Comparison of ENCODE assay signal across 25 cellular contexts in genomic region chr20:57616143-57616951, GRCh38. TPM values are rescaled to one million over a fixed set of nuclear protein-coding genes. Genes with fewer than 3 reads are reported as not detected.
DNase-seq lines count a peak whose midpoint lies in the region; ATAC-seq and TF ChIP-seq lines count a peak whose summit lies in the region.
"Had no signal": no experiment of that assay in that cellular context is flagged by ENCODE, and none has a peak within 500 bp of the region (broad histone marks: within the 10 kb centered on the region; RNA-seq: fewer than 3 reads in every experiment).

No MANE protein-coding gene starts in this region.

- H3K9me3 ChIP-seq in left ventricle myocardium inferior (replicated peaks) (no peaks in the 10 kb centered on the region), MM.1S (replicated peaks; ENCODE audit: insufficient read depth, low read length) (no peaks in the 10 kb centered on the region)
- H3K9me3 ChIP-seq: body of pancreas, Peyer's patch, testis had no signal

- peaks cover 47 to 48% of the 10 kb centered on the region in 2 donors for H3K4me1 Mint-ChIP-seq in natural killer cell
- H3K4me1 Mint-ChIP-seq in natural killer cell treated with Interleukin-12 subunit alpha and Interleukin-12 subunit beta and Interleukin-15 and Interleukin-18, amount 100 ng/mL, for 72 hours (ENCODE audit: low read depth in 2 of 2), result peaks cover 40 to 44% of the 10 kb centered on the region in 2 donors
- peaks cover 42% of the 10 kb centered on the region for H3K4me1 Mint-ChIP-seq in central memory CD8-positive, alpha-beta T cell
- H3K4me1 Mint-ChIP-seq in naive B cell, result peaks cover 34 to 54% (median 48%) of the 10 kb centered on the region in 3 donors

- H3K27ac ChIP-seq in left ventricle myocardium inferior (replicated peaks), result no peak overlapping the region
- H3K27ac ChIP-seq in MM.1S (ENCODE audit: low read length), result no peak overlapping the region
- H3K27ac ChIP-seq: body of pancreas, Peyer's patch, testis, WERI-Rb-1 had no signal

- DNase-seq in natural killer cell (peak; percentile 14), naive B cell (no peak), NCI-H1105 treated with DMSO at 0.1 percent for 48 hours (lab: John Stamatoyannopoulos, UW) (no peak), left ventricle myocardium inferior (no peak), MM.1S (no peak)
- no peak for DNase-seq in natural killer cell treated with Interleukin-12 subunit alpha and Interleukin-12 subunit beta and Interleukin-15 and Interleukin-18, amount 100 ng/mL, for 72 hours (ENCODE audit: low spot score)
- DNase-seq in central memory CD8-positive, alpha-beta T cell (ENCODE audit: low spot score in 2 of 2), result no peak
- DNase-seq: activated CD4-positive, alpha-beta T cell treated with anti-CD3 and anti-CD28 coated beads, Interleukin-2, amount 50 U/mL, for 4 hours; body of pancreas; DMS79 treated with DMSO at 0.1 percent for 48 hours; left ventricle myocardium superior; NCI-H2081 treated with DMSO at 0.1 percent for 48 hours; NCI-H446; retina; stimulated activated CD4-positive, alpha-beta T cell treated with anti-CD3 and anti-CD28 coated beads, Interleukin-15, amount 100 ng/mL, for 24 hours; T-helper 2 cell; testis; WERI-Rb-1 had no signal

- peak overlapping the region in 1 of 2 donors; percentile 97 for H3K27ac Mint-ChIP-seq in natural killer cell
- H3K27ac Mint-ChIP-seq in natural killer cell treated with Interleukin-12 subunit alpha and Interleukin-12 subunit beta and Interleukin-15 and Interleukin-18, amount 100 ng/mL, for 72 hours, result peak overlapping the region in 1 of 2 donors; percentile 91
- H3K27ac Mint-ChIP-seq in central memory CD8-positive, alpha-beta T cell (ENCODE audit: low read depth), result peak overlapping the region; percentile 95
- peak overlapping the region in 5 of 6 donors; percentile 26 to 99 (median 60) for H3K27ac Mint-ChIP-seq in naive B cell
- H3K27ac Mint-ChIP-seq: activated T-cell treated with anti-CD3 and anti-CD28 coated beads, Interleukin-2, amount 50 U/mL, for 72 hours had no signal

- H2AFZ ChIP-seq in MM.1S (ENCODE audit: low read length), result no peak overlapping the region

- intact Hi-C loops in natural killer cell (cut with micrococcal nuclease), result no loop called here
- intact Hi-C loops in left ventricle myocardium inferior (cut with micrococcal nuclease), result no loop called here

- no peak overlapping the region for H3K9ac ChIP-seq in MM.1S (ENCODE audit: low read length)

- H3K4me1 ChIP-seq in left ventricle myocardium inferior (peaks cover 10% of the 10 kb centered on the region), MM.1S (ENCODE audit: low read length) (peaks cover 16% of the 10 kb centered on the region)
- H3K4me1 ChIP-seq: body of pancreas, testis had no signal

- H3K27me3 Mint-ChIP-seq in natural killer cell (ENCODE audit: low read depth in 2 of 2), result no peaks in the 10 kb centered on the region
- no peaks in the 10 kb centered on the region for H3K27me3 Mint-ChIP-seq in natural killer cell treated with Interleukin-12 subunit alpha and Interleukin-12 subunit beta and Interleukin-15 and Interleukin-18, amount 100 ng/mL, for 72 hours
- no peaks in the 10 kb centered on the region for H3K27me3 Mint-ChIP-seq in central memory CD8-positive, alpha-beta T cell
- H3K27me3 Mint-ChIP-seq in naive B cell, result no peaks in the 10 kb centered on the region

- peaks cover 57% of the 10 kb centered on the region for H3K27me3 ChIP-seq in left ventricle myocardium inferior (ENCODE audit: low read depth)
- no peaks in the 10 kb centered on the region for H3K27me3 ChIP-seq in MM.1S (replicated peaks; ENCODE audit: insufficient read depth, low read length)
- H3K27me3 ChIP-seq: body of pancreas, Peyer's patch, testis had no signal

- no peaks in the 10 kb centered on the region for H3K36me3 ChIP-seq in left ventricle myocardium inferior
- H3K36me3 ChIP-seq in MM.1S (replicated peaks; ENCODE audit: insufficient read depth, low read length), result peaks cover 24% of the 10 kb centered on the region
- H3K36me3 ChIP-seq: Peyer's patch, WERI-Rb-1 had no signal

- H4K20me1 ChIP-seq in MM.1S (ENCODE audit: insufficient read depth, low read length), result no peaks in the 10 kb centered on the region

- no peak overlapping the region for H3K4me3 Mint-ChIP-seq in natural killer cell
- H3K4me3 Mint-ChIP-seq in natural killer cell treated with Interleukin-12 subunit alpha and Interleukin-12 subunit beta and Interleukin-15 and Interleukin-18, amount 100 ng/mL, for 72 hours, result no peak overlapping the region
- peak overlapping the region; percentile 80 for H3K4me3 Mint-ChIP-seq in central memory CD8-positive, alpha-beta T cell
- no peak overlapping the region for H3K4me3 Mint-ChIP-seq in naive B cell
- H3K4me3 Mint-ChIP-seq: activated T-cell treated with anti-CD3 and anti-CD28 coated beads, Interleukin-2, amount 50 U/mL, for 72 hours had no signal

- H3F3A ChIP-seq in MM.1S (ENCODE audit: insufficient read depth, low read length), result peaks cover 37% of the 10 kb centered on the region

- no peaks in the 10 kb centered on the region for H3K9me3 Mint-ChIP-seq in natural killer cell
- no peaks in the 10 kb centered on the region for H3K9me3 Mint-ChIP-seq in natural killer cell treated with Interleukin-12 subunit alpha and Interleukin-12 subunit beta and Interleukin-15 and Interleukin-18, amount 100 ng/mL, for 72 hours
- H3K9me3 Mint-ChIP-seq in central memory CD8-positive, alpha-beta T cell, result no peaks in the 10 kb centered on the region
- H3K9me3 Mint-ChIP-seq in naive B cell, result no peaks in the 10 kb centered on the region
- H3K9me3 Mint-ChIP-seq: activated naive CD4-positive, alpha-beta T cell treated with anti-CD3 and anti-CD28 coated beads, Interleukin-2, amount 50 U/mL, for 72 hours; activated T-cell treated with anti-CD3 and anti-CD28 coated beads, Interleukin-2, amount 50 U/mL, for 72 hours had no signal

- H3K4me2 ChIP-seq in MM.1S (ENCODE audit: low read depth, low read length), result no peak overlapping the region

- peaks cover 6% of the 10 kb centered on the region for H3K36me3 Mint-ChIP-seq in natural killer cell
- no peaks in the 10 kb centered on the region for H3K36me3 Mint-ChIP-seq in natural killer cell treated with Interleukin-12 subunit alpha and Interleukin-12 subunit beta and Interleukin-15 and Interleukin-18, amount 100 ng/mL, for 72 hours
- H3K36me3 Mint-ChIP-seq in central memory CD8-positive, alpha-beta T cell (ENCODE audit: insufficient read depth), result peaks cover 54% of the 10 kb centered on the region
- H3K36me3 Mint-ChIP-seq in naive B cell, result peaks cover 0 to 15% of the 10 kb centered on the region in 2 donors

- H3K79me2 ChIP-seq in MM.1S (ENCODE audit: low read length), result peaks cover 55% of the 10 kb centered on the region

- TF ChIP-seq CTCF in natural killer cell (IDR thresholded peaks at IDR 0.05) (no peak), left ventricle myocardium inferior (IDR thresholded peaks at IDR 0.05; ENCODE audit: borderline replicate concordance) (no peak), MM.1S (IDR thresholded peaks at IDR 0.05; ENCODE audit: low read length) (no peak)

- ATAC-seq in natural killer cell (no peak), naive B cell (ENCODE audit: low read depth in 2 of 2) (no peak), GM21529 (IDR thresholded peaks at IDR 0.05; ENCODE audit: unreplicated experiment) (no peak)
- ATAC-seq in natural killer cell treated with Interleukin-12 subunit alpha and Interleukin-12 subunit beta and Interleukin-15 and Interleukin-18, amount 100 ng/mL, for 72 hours, result no peak
- ATAC-seq in central memory CD8-positive, alpha-beta T cell (replicated peaks; ENCODE audit: extremely low read depth, poor library complexity, severe bottlenecking), result no peak
- ATAC-seq: activated naive CD4-positive, alpha-beta T cell treated with anti-CD3 and anti-CD28 coated beads, Interleukin-2, amount 50 U/mL, for 72 hours; activated T-cell treated with anti-CD3 and anti-CD28 coated beads, Interleukin-2, amount 50 U/mL, for 72 hours; body of pancreas; K562; left ventricle myocardium superior had no signal

- no peaks in the 10 kb centered on the region for H3K9me2 ChIP-seq in MM.1S (replicated peaks; ENCODE audit: insufficient read depth, low read length)

- H3K4me3 ChIP-seq in left ventricle myocardium inferior (no peak overlapping the region), MM.1S (ENCODE audit: low read length) (no peak overlapping the region)
- H3K4me3 ChIP-seq: body of pancreas, K562, Peyer's patch, testis had no signal

RNA-seq across cellular contexts. Expression of gene ZBP1, which starts 3.9 kb away (rescaled TPM):
- total RNA-seq in natural killer cell (10 to 100 TPM; 95.4 to 99.7 (median 97.8) TPM), left ventricle myocardium inferior (not detected)
- 1 to 10 TPM; 4.8 to 4.9 TPM for total RNA-seq in natural killer cell treated with Interleukin-12 subunit alpha and Interleukin-12 subunit beta and Interleukin-15 and Interleukin-18, amount 100 ng/mL, for 72 hours
- polyA plus RNA-seq in naive B cell (ENCODE audit: low read depth in 6 of 6), result 10 to 100 TPM in 5 of 6 donors, 1 to 10 TPM in 1; 7.6 to 24.1 (median 15.5) TPM
- total RNA-seq: H4, K562 had no signal
- polyA plus RNA-seq: K562 had no signal

RNA-seq across cellular contexts. Expression of gene PCK1, which starts 55.4 kb away (rescaled TPM):
- not detected for total RNA-seq in natural killer cell
- not detected for total RNA-seq in natural killer cell treated with Interleukin-12 subunit alpha and Interleukin-12 subunit beta and Interleukin-15 and Interleukin-18, amount 100 ng/mL, for 72 hours
- polyA plus RNA-seq in naive B cell (ENCODE audit: low read depth in 6 of 6), result not detected
- total RNA-seq in left ventricle myocardium inferior, result 0.25 TPM
- total RNA-seq: activated naive CD4-positive, alpha-beta T cell treated with anti-CD3 and anti-CD28 coated beads, Interleukin-2, amount 50 U/mL, for 72 hours; activated T-cell treated with anti-CD3 and anti-CD28 coated beads, Interleukin-2, amount 50 U/mL, for 72 hours; mononuclear cell had no signal

Comparison
In these comparisons a context has a peak if more than half of its experiments do, and no peak if none do; other contexts are left out.
1. RNA of gene ZBP1, which starts 3.9 kb away (total RNA-seq): 95.4 to 99.7 TPM in natural killer cell; 4.8 to 4.9 TPM in natural killer cell treated with Interleukin-12 subunit alpha and Interleukin-12 subunit beta and Interleukin-15 and Interleukin-18, amount 100 ng/mL, for 72 hours and not detected in left ventricle myocardium inferior (single experiment); every median in the first group is over 10 times any median in the second.